Comparison of ENCODE assay signal across 8 cellular contexts in genomic region chr12:65278576-65279386, GRCh38.
DNase-seq lines count a peak whose midpoint lies in the region; ATAC-seq lines count a peak whose summit lies in the region.

Gene MSRB3, plus strand, starts transcription at chr12:65278683. Its CDS starts 29,897 bp downstream, at chr12:65308580.

- DNase-seq in stimulated activated CD4-positive, alpha-beta T cell treated with anti-CD3 and anti-CD28 coated beads, Interleukin-12 subunit alpha, Interleukin-12 subunit beta, amount 100 ng/mL, for 4 hours: peak; percentile 9
- no peak for DNase-seq in stimulated activated CD4-positive, alpha-beta T cell treated with anti-CD3 and anti-CD28 coated beads, Interleukin-2, amount 100 ng/mL, for 48 hours
- DNase-seq in RPMI8226 (peak; percentile 35), iPS-NIHi7 (ENCODE audit: extremely low spot score) (peak; percentile 83), skeletal muscle cell (ENCODE audit: low read depth) (peak; percentile 30)
- DNase-seq in central memory CD8-positive, alpha-beta T cell (ENCODE audit: low spot score in 2 of 2): no peak

- H3K4me3 Mint-ChIP-seq in central memory CD8-positive, alpha-beta T cell: peak within 1 kb of the TSS; percentile 41

- H3K4me3 ChIP-seq in skeletal muscle cell (ENCODE audit: low read depth, low read length): peak within 1 kb of the TSS; percentile 90

- no peak within 1 kb of the TSS for H3K27ac Mint-ChIP-seq in central memory CD8-positive, alpha-beta T cell (ENCODE audit: low read depth)

- no peaks in the 10 kb centered on the region for H3K9me3 Mint-ChIP-seq in central memory CD8-positive, alpha-beta T cell

- peak; percentile 63 for ATAC-seq in HG02798 (IDR thresholded peaks at IDR 0.05; ENCODE audit: poor library complexity, unreplicated experiment)
- ATAC-seq in central memory CD8-positive, alpha-beta T cell (replicated peaks; ENCODE audit: extremely low read depth, poor library complexity, severe bottlenecking): peak; percentile 46
- ATAC-seq in GM21447 (IDR thresholded peaks at IDR 0.05; ENCODE audit: unreplicated experiment): no peak

- H3K36me3 Mint-ChIP-seq in central memory CD8-positive, alpha-beta T cell (ENCODE audit: insufficient read depth): no peaks in the 10 kb centered on the region

- H3K4me1 Mint-ChIP-seq in central memory CD8-positive, alpha-beta T cell: no peaks in the 10 kb centered on the region

- peaks cover 75% of the 10 kb centered on the region for H3K27me3 Mint-ChIP-seq in central memory CD8-positive, alpha-beta T cell

Comparison
In these comparisons a context has a peak if more than half of its experiments do, and no peak if none do; other contexts are left out.
1. DNase-seq: peak in stimulated activated CD4-positive, alpha-beta T cell treated with anti-CD3 and anti-CD28 coated beads, Interleukin-12 subunit alpha, Interleukin-12 subunit beta, amount 100 ng/mL, for 4 hours (single experiment), RPMI8226 (single experiment), iPS-NIHi7 (single experiment) and skeletal muscle cell (single experiment); none in stimulated activated CD4-positive, alpha-beta T cell treated with anti-CD3 and anti-CD28 coated beads, Interleukin-2, amount 100 ng/mL, for 48 hours (0 of 2) and central memory CD8-positive, alpha-beta T cell (0 of 2).